In the genomic region with DNA sequence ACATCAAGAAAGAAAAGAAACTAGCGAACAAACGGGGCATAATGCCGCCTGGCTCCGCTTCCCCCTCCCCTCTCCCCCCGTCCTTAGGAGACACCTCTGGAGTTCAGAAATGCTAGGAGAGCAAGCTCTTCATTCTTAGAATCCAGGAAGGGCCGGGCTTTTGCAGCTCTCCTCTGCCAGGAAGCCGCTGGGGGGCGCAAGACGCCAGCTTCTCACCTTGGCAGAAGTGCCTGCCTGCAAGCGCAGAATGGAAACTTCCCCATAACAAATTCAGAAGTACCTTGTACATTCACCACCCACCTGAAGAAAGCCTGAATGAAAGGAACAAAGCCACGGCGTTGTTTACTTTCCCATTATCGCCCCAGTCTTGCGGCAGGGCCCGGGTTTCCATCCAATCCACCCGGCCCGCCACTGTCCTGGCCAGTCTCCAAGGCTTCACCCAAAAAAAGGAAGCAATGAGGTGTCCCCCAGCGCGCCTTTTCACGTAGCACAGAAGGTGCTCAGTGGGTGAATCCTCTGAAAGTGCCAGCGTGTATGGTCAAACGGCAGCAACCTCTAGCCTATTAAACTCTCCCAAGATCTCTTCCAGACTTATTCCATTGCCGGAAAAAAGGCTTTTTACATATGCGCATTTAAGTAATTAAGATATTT, we compare ENCODE assay signal across 7 cellular contexts. TPM values are rescaled to one million over a fixed set of nuclear protein-coding genes. Genes with fewer than 3 reads are reported as not detected.
DNase-seq lines count a peak whose midpoint lies in the region; ATAC-seq and TF ChIP-seq lines count a peak whose summit lies in the region.

No MANE protein-coding gene starts in this region.

- H3K36me3 Mint-ChIP-seq in activated naive CD4-positive, alpha-beta T cell treated with anti-CD3 and anti-CD28 coated beads, Interleukin-2, amount 50 U/mL, for 24 hours, result no peaks in the 10 kb centered on the region

- intact Hi-C loops in head of caudate nucleus (cut with DNase I), result loop anchor here (2.0 to 10.0 kb wide), 3 partner anchors 202 to 496 kb away; no protein-coding TSS in a partner anchor

- DNase-seq in NCI-H1092 (lab: John Stamatoyannopoulos, UW) (peak; percentile 91), head of caudate nucleus (peak; percentile 88 to 97 (median 94)), occipital lobe (lab: John Stamatoyannopoulos, UW) (peak; percentile 84), substantia nigra (lab: John Stamatoyannopoulos, UW) (peak in 48 of 49 donors; percentile 12 to 93 (median 78))

- peaks cover 1% of the 10 kb centered on the region for H3K27me3 Mint-ChIP-seq in activated naive CD4-positive, alpha-beta T cell treated with anti-CD3 and anti-CD28 coated beads, Interleukin-2, amount 50 U/mL, for 24 hours

- peak overlapping the region; percentile 28 for H3K27ac ChIP-seq in substantia nigra (ENCODE audit: low read depth, low read length, poor library complexity, severe bottlenecking)

- H3K9me3 Mint-ChIP-seq in activated naive CD4-positive, alpha-beta T cell treated with anti-CD3 and anti-CD28 coated beads, Interleukin-2, amount 50 U/mL, for 24 hours, result no peaks in the 10 kb centered on the region

- peaks cover 30% of the 10 kb centered on the region for H3K4me1 Mint-ChIP-seq in activated naive CD4-positive, alpha-beta T cell treated with anti-CD3 and anti-CD28 coated beads, Interleukin-2, amount 50 U/mL, for 24 hours

- peak overlapping the region; percentile 94 for H3K4me3 Mint-ChIP-seq in activated naive CD4-positive, alpha-beta T cell treated with anti-CD3 and anti-CD28 coated beads, Interleukin-2, amount 50 U/mL, for 24 hours

- ATAC-seq in GM18907 (IDR thresholded peaks at IDR 0.05; ENCODE audit: unreplicated experiment) (peak; percentile 33), SK-N-SH treated with all-trans-retinoic acid at 6 μM for 48 hours (peak; percentile 59)

- H3K27ac Mint-ChIP-seq in activated naive CD4-positive, alpha-beta T cell treated with anti-CD3 and anti-CD28 coated beads, Interleukin-2, amount 50 U/mL, for 24 hours, result peak overlapping the region; percentile 86

TF ChIP-seq in SK-N-SH treated with all-trans-retinoic acid at 6 μM for 48 hours, 23 proteins besides CTCF, POLR2A, EP300 and RAD21:
- TF ChIP-seq ZNF565 (CRISPR knock-in tag; conservative IDR thresholded peaks at IDR 0.05; ENCODE audit: low read depth), result no peak
- no peak for TF ChIP-seq ZNF70 (CRISPR knock-in tag; IDR thresholded peaks at IDR 0.05)
- TF ChIP-seq ZNF8 (CRISPR knock-in tag; IDR thresholded peaks at IDR 0.05), result no peak
- no peak for TF ChIP-seq ZFP3 (CRISPR knock-in tag; IDR thresholded peaks at IDR 0.05)
- no peak for TF ChIP-seq OSR1 (CRISPR knock-in tag; IDR thresholded peaks at IDR 0.05)
- TF ChIP-seq TOX (CRISPR knock-in tag; IDR thresholded peaks at IDR 0.05; ENCODE audit: borderline replicate concordance), result no peak
- no peak for TF ChIP-seq SNAI2 (CRISPR knock-in tag; IDR thresholded peaks at IDR 0.05)
- TF ChIP-seq BACH2 (CRISPR knock-in tag; IDR thresholded peaks at IDR 0.05; ENCODE audit: borderline replicate concordance), result no peak
- no peak for TF ChIP-seq ARNTL (CRISPR knock-in tag; IDR thresholded peaks at IDR 0.05; ENCODE audit: borderline replicate concordance, low read depth)
- TF ChIP-seq ZFP30 (CRISPR knock-in tag; IDR thresholded peaks at IDR 0.05), result no peak
- TF ChIP-seq PPARA (CRISPR knock-in tag; IDR thresholded peaks at IDR 0.05; ENCODE audit: borderline replicate concordance), result no peak
- no peak for TF ChIP-seq GLIS3 (CRISPR knock-in tag; IDR thresholded peaks at IDR 0.05)
- TF ChIP-seq RARB (CRISPR knock-in tag; IDR thresholded peaks at IDR 0.05), result no peak
- TF ChIP-seq POU6F1 (CRISPR knock-in tag; IDR thresholded peaks at IDR 0.05; ENCODE audit: borderline replicate concordance, low read depth), result no peak
- TF ChIP-seq ISL1 (CRISPR knock-in tag; IDR thresholded peaks at IDR 0.05), result no peak
- no peak for TF ChIP-seq CSDC2 (CRISPR knock-in tag; IDR thresholded peaks at IDR 0.05)

RNA-seq across cellular contexts. Expression of gene GADD45G, which starts 1.7 kb away (rescaled TPM):
- 5.6 TPM for total RNA-seq in occipital lobe

Comparison
In these comparisons a context has a peak if more than half of its experiments do, and no peak if none do; other contexts are left out.
1. Peak in every context shown above with its lines: DNase-seq, ATAC-seq and H3K27ac ChIP-seq.